ENCODE assay signal across 13 cellular contexts in genomic region chr11:74463216-74463615, GRCh38. TPM values are rescaled to one million over a fixed set of nuclear protein-coding genes. Genes with fewer than 3 reads are reported as not detected.
DNase-seq lines count a peak whose midpoint lies in the region; ATAC-seq and TF ChIP-seq lines count a peak whose summit lies in the region.
"Had no signal": no experiment of that assay in that cellular context is flagged by ENCODE, and none has a peak within 500 bp of the region (broad histone marks: within the 10 kb centered on the region; RNA-seq: fewer than 3 reads in every experiment).

No MANE protein-coding gene starts in this region.

- peaks cover 1 to 73% (median 47%) of the 10 kb centered on the region in 10 experiments; a peak in 19 of 20 replicates for H3K4me1 ChIP-seq in BLaER1 treated with 17β-estradiol and CSF1 and Interleukin-3, amounts not matched to agents 10 nM and 100 nM
- peaks cover 19% of the 10 kb centered on the region for H3K4me1 ChIP-seq in mesenchymal stem cell (ENCODE audit: control insufficient read depth, insufficient read depth, low read depth, low read length)
- H3K4me1 ChIP-seq in vagina = peaks cover 55% of the 10 kb centered on the region
- H3K4me1 ChIP-seq: BE2C, HAP-1 had no signal

- H4K91ac ChIP-seq in mesenchymal stem cell (ENCODE audit: low read length) = no peak overlapping the region

- H3K4me3 ChIP-seq in BLaER1 treated with 17β-estradiol and CSF1 and Interleukin-3, amounts not matched to agents 10 nM and 100 nM = no peak overlapping the region
- H3K4me3 ChIP-seq in SK-N-MC (no peak overlapping the region; the same call in 1 of the 2 replicates), mesenchymal stem cell (ENCODE audit: insufficient read depth in 1 of 2, low read depth in 1 of 2, low read length in 2 of 2) (no peak overlapping the region), vagina (no peak overlapping the region)
- H3K4me3 ChIP-seq: HAP-1 had no signal

- no peak overlapping the region for H3K4ac ChIP-seq in mesenchymal stem cell (ENCODE audit: low read depth in 1 of 2, low read length in 2 of 2)

- H3K79me1 ChIP-seq in mesenchymal stem cell (replicated peaks; ENCODE audit: low read length, poor library complexity, severe bottlenecking) = peaks cover 18% of the 10 kb centered on the region

- no peak for ATAC-seq in HG03469 (IDR thresholded peaks at IDR 0.05; ENCODE audit: unreplicated experiment)
- ATAC-seq: CD8-positive, alpha-beta T cell had no signal

- H3K4me2 ChIP-seq in BLaER1 treated with 17β-estradiol and CSF1 and Interleukin-3, amounts not matched to agents 10 nM and 100 nM = peak overlapping the region in 6 of 11 experiments; percentile 78 to 99 (median 90); a peak in 10 of 22 replicates
- no peak overlapping the region for H3K4me2 ChIP-seq in mesenchymal stem cell (ENCODE audit: low read length, poor library complexity, severe bottlenecking)

- 59% methylated on average over 1 of the region's 1 CpG for WGBS in mesenchymal stem cell

- no peak overlapping the region for H4K8ac ChIP-seq in mesenchymal stem cell (ENCODE audit: low read length)

- H2BK12ac ChIP-seq in mesenchymal stem cell (ENCODE audit: low read length in 2 of 2) = no peak overlapping the region

- no peaks in the 10 kb centered on the region for H3K9me3 ChIP-seq in BLaER1 treated with 17β-estradiol and CSF1 and Interleukin-3, amounts not matched to agents 10 nM and 100 nM (replicated peaks in 1 of 11)
- H3K9me3 ChIP-seq in SK-N-MC (ENCODE audit: low read depth, low read length) = no peaks in the 10 kb centered on the region
- no peaks in the 10 kb centered on the region for H3K9me3 ChIP-seq in mesenchymal stem cell (ENCODE audit: control insufficient read depth, low read length)
- H3K9me3 ChIP-seq in vagina = no peaks in the 10 kb centered on the region
- H3K9me3 ChIP-seq: BE2C, HAP-1 had no signal

- peak overlapping the region in 7 of 11 experiments; percentile 15 to 93 (median 89); a peak in 14 of 22 replicates for H3K27ac ChIP-seq in BLaER1 treated with 17β-estradiol and CSF1 and Interleukin-3, amounts not matched to agents 10 nM and 100 nM
- H3K27ac ChIP-seq in SK-N-MC (peak overlapping the region; percentile 69), mesenchymal stem cell (ENCODE audit: low read length, poor library complexity, severe bottlenecking) (no peak overlapping the region), vagina (peak overlapping the region; percentile 62)

- no peak overlapping the region for H2AFZ ChIP-seq in mesenchymal stem cell (ENCODE audit: low read depth, low read length)

- H3K36me3 ChIP-seq in BLaER1 treated with 17β-estradiol and CSF1 and Interleukin-3, amounts not matched to agents 10 nM and 100 nM = peaks cover 0 to 8% (median 0%) of the 10 kb centered on the region in 11 experiments; a peak in 9 of 22 replicates
- H3K36me3 ChIP-seq in SK-N-MC (ENCODE audit: insufficient read depth, low read length) = peaks cover 69% of the 10 kb centered on the region
- H3K36me3 ChIP-seq in mesenchymal stem cell (ENCODE audit: control insufficient read depth in 1 of 2, insufficient read depth in 2 of 2, low read depth in 1 of 2, low read length in 2 of 2) = peaks cover 0 to 26% of the 10 kb centered on the region in 2 experiments
- H3K36me3 ChIP-seq in vagina = no peaks in the 10 kb centered on the region
- H3K36me3 ChIP-seq: BE2C, HAP-1 had no signal

- intact Hi-C loops in vagina (cut with DNase I) (no loop called here), head of caudate nucleus (cut with DNase I) (no loop called here)

- peaks cover 0 to 7% (median 0%) of the 10 kb centered on the region in 11 experiments; a peak in 2 of 22 replicates for H4K20me1 ChIP-seq in BLaER1 treated with 17β-estradiol and CSF1 and Interleukin-3, amounts not matched to agents 10 nM and 100 nM

- TF ChIP-seq POLR2A in vagina (IDR thresholded peaks at IDR 0.05) = no peak

- no peak overlapping the region for H2BK5ac ChIP-seq in mesenchymal stem cell (ENCODE audit: low read depth, low read length, poor library complexity, severe bottlenecking)

- H2BK15ac ChIP-seq in mesenchymal stem cell (ENCODE audit: low read depth, poor library complexity, severe bottlenecking) = no peak overlapping the region

- H3K14ac ChIP-seq in mesenchymal stem cell (ENCODE audit: low read length in 2 of 2) = no peak overlapping the region

- no peak for TF ChIP-seq CTCF in vagina (IDR thresholded peaks at IDR 0.05)

- H3K18ac ChIP-seq in mesenchymal stem cell (ENCODE audit: low read depth in 1 of 2, low read length in 2 of 2) = no peak overlapping the region

- peak overlapping the region; percentile 38 for H2AK5ac ChIP-seq in mesenchymal stem cell (ENCODE audit: low read length, severe bottlenecking)

- DNase-seq in SK-N-MC (ENCODE audit: low read depth, low spot score) (no peak), mesenchymal stem cell (no peak), vagina (ENCODE audit: extremely low spot score in 2 of 2) (peak in 1 of 2 donors; percentile 84), NCI-H69 (lab: John Stamatoyannopoulos, UW) (no peak), head of caudate nucleus (no peak)
- DNase-seq: BE2C; CD8-positive, alpha-beta T cell; COR-L47; DND-41; GDM1 had no signal

- peak overlapping the region in 2 of 11 experiments; percentile 83 to 91; a peak in 3 of 22 replicates for H3K9ac ChIP-seq in BLaER1 treated with 17β-estradiol and CSF1 and Interleukin-3, amounts not matched to agents 10 nM and 100 nM
- H3K9ac ChIP-seq in SK-N-MC (ENCODE audit: insufficient read length) = no peak overlapping the region
- no peak overlapping the region for H3K9ac ChIP-seq in mesenchymal stem cell (ENCODE audit: low read length)

- no peak overlapping the region for H2BK120ac ChIP-seq in mesenchymal stem cell (ENCODE audit: low read depth, low read length)

- no peaks in the 10 kb centered on the region for H3K27me3 ChIP-seq in BLaER1 treated with 17β-estradiol and CSF1 and Interleukin-3, amounts not matched to agents 10 nM and 100 nM
- H3K27me3 ChIP-seq in mesenchymal stem cell (ENCODE audit: control insufficient read depth in 1 of 2, insufficient read depth in 1 of 2, low read length in 2 of 2) = peaks cover 0 to 58% of the 10 kb centered on the region in 2 experiments
- H3K27me3 ChIP-seq in vagina = no peaks in the 10 kb centered on the region
- H3K27me3 ChIP-seq: BE2C had no signal

- H3K23ac ChIP-seq in mesenchymal stem cell (ENCODE audit: low read length in 2 of 2) = no peak overlapping the region

RNA-seq across cellular contexts. Expression of gene KCNE3, which starts 4.1 kb away (rescaled TPM):
- 0.50 TPM for polyA plus RNA-seq in mesenchymal stem cell (2013, experiment 1 of 2)
- polyA plus RNA-seq in mesenchymal stem cell (2013, experiment 2 of 2) = 0.51 TPM
- 5.2 TPM for total RNA-seq in vagina
- total RNA-seq: CD8-positive, alpha-beta T cell had no signal

RNA-seq across cellular contexts. Expression of gene LIPT2, which starts 30.3 kb away (rescaled TPM):
- 1.1 TPM for polyA plus RNA-seq in mesenchymal stem cell (2013, experiment 1 of 2)
- polyA plus RNA-seq in mesenchymal stem cell (2013, experiment 2 of 2) = 1.1 TPM
- total RNA-seq in vagina = 3.9 TPM
